In the genomic region with DNA sequence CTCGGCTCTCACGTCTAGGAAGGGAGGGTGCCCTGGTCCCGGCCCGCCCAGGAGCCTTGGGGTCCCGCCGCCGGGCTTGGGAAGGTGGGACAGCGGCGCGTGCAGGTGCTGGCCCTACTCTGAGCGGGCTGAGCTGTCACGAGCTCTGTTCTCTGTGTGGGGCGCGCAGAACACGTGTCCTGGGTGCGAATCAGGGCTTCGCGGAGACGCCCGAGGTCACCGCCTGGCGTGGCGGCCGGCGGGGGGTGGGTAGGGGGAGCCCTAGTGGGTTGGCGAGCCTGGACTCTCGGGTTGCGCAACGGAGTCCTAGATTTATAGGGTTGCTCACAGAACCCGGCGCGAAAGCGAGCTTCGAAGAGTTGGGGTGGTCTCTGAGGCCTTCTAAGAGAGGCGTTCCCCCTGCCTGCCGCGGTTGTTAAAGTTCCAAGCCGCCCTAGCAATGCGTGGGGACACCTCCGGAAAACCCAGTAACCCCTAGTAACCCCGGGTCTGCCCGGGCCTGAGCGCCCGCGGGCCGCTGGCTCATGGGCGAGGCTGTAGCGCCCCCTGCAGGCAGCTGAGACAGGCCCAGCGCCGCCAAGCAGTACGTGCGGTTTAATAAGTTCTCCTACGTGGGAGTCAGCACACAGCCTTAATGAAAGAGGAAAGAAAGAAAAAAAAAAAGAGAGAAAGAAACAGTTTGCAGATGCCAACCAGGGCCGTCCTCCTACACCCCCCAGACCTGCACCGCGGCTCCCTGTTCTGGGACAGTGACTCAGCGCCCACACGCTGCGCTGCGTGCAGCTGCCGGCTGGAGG, we compare ENCODE assay signal across 8 cellular contexts. TPM values are rescaled to one million over a fixed set of nuclear protein-coding genes. Genes with fewer than 3 reads are reported as not detected.
DNase-seq lines count a peak whose midpoint lies in the region; ATAC-seq and TF ChIP-seq lines count a peak whose summit lies in the region.

No MANE protein-coding gene starts in this region.

- WGBS in gastroesophageal sphincter (ENCODE audit: low coverage in 1 of 2), 2 donors, result 0 to 10% methylated on average over 8 to 23 of the region's 61 CpGs
- 2% methylated on average over 49 of the region's 61 CpGs for WGBS in suprapubic skin

- peaks cover 18% of the 10 kb centered on the region for H3K36me3 ChIP-seq in HUES6 (ENCODE audit: control insufficient read depth, insufficient read depth, low read length)
- no peaks in the 10 kb centered on the region for H3K36me3 ChIP-seq in SJCRH30
- no peaks in the 10 kb centered on the region for H3K36me3 ChIP-seq in gastroesophageal sphincter
- no peaks in the 10 kb centered on the region for H3K36me3 ChIP-seq in suprapubic skin

- TF ChIP-seq CTCF in gastroesophageal sphincter (IDR thresholded peaks at IDR 0.05), result peak; percentile 98 to 99 (median 99)
- TF ChIP-seq CTCF in suprapubic skin (IDR thresholded peaks at IDR 0.05), result peak; percentile 94 to 99

- DNase-seq in DMS153 treated with DMSO at 0.1 percent for 48 hours (lab: John Stamatoyannopoulos, UW; ENCODE audit: unreplicated experiment), result peak; percentile 70
- peak; percentile 89 to 91 for DNase-seq in SJCRH30
- DNase-seq in activated naive CD4-positive, alpha-beta T cell (lab: John Stamatoyannopoulos, UW), result peak; percentile 61 to 76 (median 65)
- DNase-seq in nucleus accumbens (lab: John Stamatoyannopoulos, UW), result peak in 51 of 56 donors; percentile 39 to 87 (median 70)
- peak; percentile 91 for DNase-seq in suprapubic skin (ENCODE audit: low spot score in 2 of 2)

- H3K4me3 ChIP-seq in HUES6 (ENCODE audit: low read depth, low read length) (peak overlapping the region; percentile 68), SJCRH30 (peak overlapping the region; percentile 57), gastroesophageal sphincter (peak overlapping the region; percentile 72 to 76), suprapubic skin (peak overlapping the region; percentile 89)

- H3K9ac ChIP-seq in HUES6 (ENCODE audit: low read length), result peak overlapping the region; percentile 95

- peaks cover 3% of the 10 kb centered on the region; the same call in 1 of the 2 replicates for H3K9me3 ChIP-seq in HUES6 (ENCODE audit: control insufficient read depth, insufficient read depth, low read depth, low read length)
- no peaks in the 10 kb centered on the region for H3K9me3 ChIP-seq in SJCRH30 (replicated peaks)
- H3K9me3 ChIP-seq in gastroesophageal sphincter, result no peaks in the 10 kb centered on the region
- no peaks in the 10 kb centered on the region for H3K9me3 ChIP-seq in suprapubic skin

- H3K4me1 ChIP-seq in HUES6 (ENCODE audit: control insufficient read depth, insufficient read depth, low read length) (peaks cover 29% of the 10 kb centered on the region), SJCRH30 (no peaks in the 10 kb centered on the region), gastroesophageal sphincter (peaks cover 2 to 70% (median 10%) of the 10 kb centered on the region in 3 donors), suprapubic skin (peaks cover 66% of the 10 kb centered on the region)

- TF ChIP-seq EP300 in gastroesophageal sphincter (IDR thresholded peaks at IDR 0.05) (no peak), suprapubic skin (IDR thresholded peaks at IDR 0.05) (no peak)

- ATAC-seq in GM21423 (IDR thresholded peaks at IDR 0.05; ENCODE audit: unreplicated experiment), result peak; percentile 69
- peak; percentile 60 for ATAC-seq in gastroesophageal sphincter

- peak; percentile 10 to 17 for TF ChIP-seq POLR2A in gastroesophageal sphincter (IDR thresholded peaks at IDR 0.05)
- TF ChIP-seq POLR2A in suprapubic skin (IDR thresholded peaks at IDR 0.05), result no peak

- H3K27ac ChIP-seq in HUES6 (ENCODE audit: low read depth, low read length), result peak overlapping the region; percentile 73
- H3K27ac ChIP-seq in SJCRH30, result peak overlapping the region; percentile 84
- peak overlapping the region; percentile 13 to 94 (median 93) for H3K27ac ChIP-seq in gastroesophageal sphincter
- H3K27ac ChIP-seq in suprapubic skin, result peak overlapping the region; percentile 92

- H3K27me3 ChIP-seq in HUES6 (ENCODE audit: control insufficient read depth, insufficient read depth, low read length) (peaks cover 47% of the 10 kb centered on the region), SJCRH30 (no peaks in the 10 kb centered on the region), gastroesophageal sphincter (no peaks in the 10 kb centered on the region), suprapubic skin (no peaks in the 10 kb centered on the region)

RNA-seq across cellular contexts. Expression of gene ADM, which starts 2.7 kb away (rescaled TPM):
- 2.2 and 2.3 TPM in 2 replicates for total RNA-seq in SJCRH30 (2014; rRNA removed; shearing (Covaris generic))
- total RNA-seq in gastroesophageal sphincter (100 to 1,000 TPM in 1 of 4 donors, 10 to 100 TPM in 3; 36.3 to 108 (median 81.8) TPM), suprapubic skin (100 to 1,000 TPM in 1 of 4 donors, 10 to 100 TPM in 3; 48.7 to 140 (median 69.0) TPM)

RNA-seq across cellular contexts. Expression of gene SBF2, which starts 13.6 kb away (rescaled TPM):
- total RNA-seq in SJCRH30 (2014; rRNA removed; shearing (Covaris generic)), result 31.8 and 34.7 TPM in 2 replicates
- 10 to 100 TPM; 52.8 to 87.9 (median 62.4) TPM for total RNA-seq in gastroesophageal sphincter
- total RNA-seq in suprapubic skin, result 100 to 1,000 TPM in 1 of 4 donors, 10 to 100 TPM in 3; 42.3 to 106 (median 45.3) TPM

Comparison
In these comparisons a context has a peak if more than half of its experiments do, and no peak if none do; other contexts are left out.
1. Peak in every context shown above with its lines: DNase-seq, ATAC-seq, H3K4me3 ChIP-seq and H3K27ac ChIP-seq.
2. POLR2A ChIP-seq: peak in gastroesophageal sphincter (2 of 2); none in suprapubic skin (0 of 2).
3. RNA of gene ADM, which starts 2.7 kb away (total RNA-seq): 36.3 to 108 TPM in gastroesophageal sphincter and 48.7 to 140 TPM in suprapubic skin; 2.2 to 2.3 TPM in SJCRH30; every median in the first group is over 10 times any median in the second.